ENCODE assay signal across 29 cellular contexts in the genomic region with DNA sequence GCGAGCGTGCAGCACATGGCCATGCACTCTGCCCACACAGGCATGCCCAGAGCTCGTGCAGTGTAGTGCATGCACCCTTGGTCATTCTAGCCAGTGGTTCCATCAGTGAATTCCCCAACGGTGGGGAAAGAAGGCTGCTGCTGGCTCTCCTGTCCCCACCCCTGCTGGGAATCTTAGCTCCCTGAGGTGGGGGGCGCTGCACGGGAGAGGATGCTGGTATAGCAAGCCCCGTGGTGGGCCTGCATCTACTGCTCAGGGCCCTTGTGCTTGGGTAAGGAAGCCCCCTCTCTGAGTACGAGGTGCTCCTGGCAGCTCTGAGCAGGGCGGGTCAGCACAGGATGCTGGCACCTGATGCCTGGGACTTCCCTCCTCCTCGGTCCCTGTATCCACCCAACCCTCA. TPM values are rescaled to one million over a fixed set of nuclear protein-coding genes. Genes with fewer than 3 reads are reported as not detected.
"Had no signal": no experiment of that assay in that cellular context is flagged by ENCODE, and none has a peak within 500 bp of the region (broad histone marks: within the 10 kb centered on the region; RNA-seq: fewer than 3 reads in every experiment).

No MANE protein-coding gene starts in this region.

- H3K27ac Mint-ChIP-seq: immature natural killer cell; naive thymus-derived CD8-positive, alpha-beta T cell; nephron; neural progenitor cell; stimulated activated memory B cell treated with anti-CD40 and anti-IgM and Interleukin-4, amounts not matched to agents 10 μg/mL and 1 μg/mL and 100 μg/mL, for 72 hours; stimulated activated naive CD8-positive, alpha-beta T cell treated with anti-CD3 and anti-CD28 coated beads, Interleukin-15, amount 100 ng/mL, for 72 hours; type B pancreatic cell had no signal

- H3K36me3 ChIP-seq: neural progenitor cell, prostate gland, uterus had no signal

- DNase-seq: hypothalamus; immature natural killer cell; kidney glomerular epithelial cell; left cardiac atrium; lower lobe of right lung; mammary epithelial cell; mesenchymal stem cell; naive thymus-derived CD8-positive, alpha-beta T cell; pancreas; retina; right cardiac atrium; sigmoid colon; small intestine; stimulated activated CD4-positive, alpha-beta T cell treated with anti-CD3 and anti-CD28 coated beads, Interleukin-1b, Interleukin-23, amount 100 ng/mL, for 48 hours; stimulated activated CD4-positive, alpha-beta T cell treated with anti-CD3 and anti-CD28 coated beads, Interleukin-2, amount 100 ng/mL, for 48 hours; stimulated activated CD4-positive, alpha-beta T cell treated with anti-CD3 and anti-CD28 coated beads, Interleukin-4, amount 100 ng/mL, for 4 hours; stimulated activated CD8-positive, alpha-beta memory T cell treated with anti-CD3 and anti-CD28 coated beads, Interleukin-4, amount 100 ng/mL, for 48 hours; stimulated activated naive CD4-positive, alpha-beta T cell treated with Interleukin-2 at 50 U/mL for 16 hours; stimulated activated naive CD8-positive, alpha-beta T cell treated with anti-CD3 and anti-CD28 coated beads, Interleukin-15, amount 100 ng/mL, for 72 hours; substantia nigra; uterus had no signal

- H3K9ac ChIP-seq: neural progenitor cell had no signal

- H3K4me1 ChIP-seq: lower lobe of right lung, neural progenitor cell, pancreas, prostate gland, sigmoid colon, uterus had no signal

- H3K9me3 Mint-ChIP-seq: immature natural killer cell; naive thymus-derived CD8-positive, alpha-beta T cell; nephron; neural progenitor cell; stimulated activated memory B cell treated with anti-CD40 and anti-IgM and Interleukin-4, amounts not matched to agents 10 μg/mL and 1 μg/mL and 100 μg/mL, for 72 hours; stimulated activated naive CD8-positive, alpha-beta T cell treated with anti-CD3 and anti-CD28 coated beads, Interleukin-15, amount 100 ng/mL, for 72 hours; type B pancreatic cell had no signal

- H3K27ac ChIP-seq: lower lobe of right lung, neural progenitor cell, pancreas, prostate gland, sigmoid colon, tibial nerve, uterus had no signal

- H3K27me3 ChIP-seq: neural progenitor cell, pancreas, sigmoid colon, tibial nerve, uterus had no signal

- H3K4me1 Mint-ChIP-seq: nephron; neural progenitor cell; stimulated activated memory B cell treated with anti-CD40 and anti-IgM and Interleukin-4, amounts not matched to agents 10 μg/mL and 1 μg/mL and 100 μg/mL, for 72 hours had no signal

- H3K4me2 ChIP-seq: neural progenitor cell had no signal

- H3K27me3 Mint-ChIP-seq: naive thymus-derived CD8-positive, alpha-beta T cell; stimulated activated memory B cell treated with anti-CD40 and anti-IgM and Interleukin-4, amounts not matched to agents 10 μg/mL and 1 μg/mL and 100 μg/mL, for 72 hours; stimulated activated naive CD8-positive, alpha-beta T cell treated with anti-CD3 and anti-CD28 coated beads, Interleukin-15, amount 100 ng/mL, for 72 hours; type B pancreatic cell had no signal

- H3K36me3 Mint-ChIP-seq: type B pancreatic cell had no signal

- H3K4me3 Mint-ChIP-seq: immature natural killer cell; naive thymus-derived CD8-positive, alpha-beta T cell; nephron; neural progenitor cell; stimulated activated memory B cell treated with anti-CD40 and anti-IgM and Interleukin-4, amounts not matched to agents 10 μg/mL and 1 μg/mL and 100 μg/mL, for 72 hours; stimulated activated naive CD8-positive, alpha-beta T cell treated with anti-CD3 and anti-CD28 coated beads, Interleukin-15, amount 100 ng/mL, for 72 hours; type B pancreatic cell had no signal

- H2AFZ ChIP-seq: neural progenitor cell had no signal

- H3K9me3 ChIP-seq: lower lobe of right lung, pancreas, prostate gland, sigmoid colon, tibial nerve, uterus had no signal

- ATAC-seq: left cardiac atrium; left lobe of liver; lower lobe of right lung; naive thymus-derived CD8-positive, alpha-beta T cell; pancreas; right cardiac atrium; stimulated activated memory B cell treated with anti-CD40 and anti-IgM and Interleukin-4, amounts not matched to agents 10 μg/mL and 1 μg/mL and 100 μg/mL, for 72 hours; stimulated activated naive CD8-positive, alpha-beta T cell treated with anti-CD3 and anti-CD28 coated beads, Interleukin-15, amount 100 ng/mL, for 72 hours had no signal

- H3K4me3 ChIP-seq: lower lobe of right lung, neural progenitor cell, pancreas, prostate gland, sigmoid colon, tibial nerve, uterus had no signal

RNA-seq across cellular contexts. Expression of gene BAIAP2L2, which starts 18.5 kb away (rescaled TPM):
- polyA plus RNA-seq: naive thymus-derived CD8-positive, alpha-beta T cell had no signal

RNA-seq across cellular contexts. Expression of gene SLC16A8, which starts 45.0 kb away (rescaled TPM):
- total RNA-seq: left lobe of liver; liver; mammary epithelial cell; naive thymus-derived CD8-positive, alpha-beta T cell had no signal
- polyA plus RNA-seq: mammary epithelial cell; naive thymus-derived CD8-positive, alpha-beta T cell had no signal
